In genomic region chr11:70038034-70038834, GRCh38 we compare ENCODE assay signal across 19 cellular contexts. TPM values are rescaled to one million over a fixed set of nuclear protein-coding genes. Genes with fewer than 3 reads are reported as not detected.
DNase-seq lines count a peak whose midpoint lies in the region; ATAC-seq and TF ChIP-seq lines count a peak whose summit lies in the region.
"Had no signal": no experiment of that assay in that cellular context is flagged by ENCODE, and none has a peak within 500 bp of the region (broad histone marks: within the 10 kb centered on the region; RNA-seq: fewer than 3 reads in every experiment).

No MANE protein-coding gene starts in this region.

- TF ChIP-seq CTCF in Caco-2 (IDR thresholded peaks at IDR 0.05; ENCODE audit: insufficient read depth in 1 of 2, low read depth in 1 of 2, low read length in 1 of 2, severe bottlenecking in 1 of 2, unreplicated experiment in 1 of 2) = no peak
- TF ChIP-seq CTCF in endothelial cell (IDR thresholded peaks at IDR 0.05; ENCODE audit: unreplicated experiment) = no peak
- no peak for TF ChIP-seq CTCF in PC-3 (conservative IDR thresholded peaks at IDR 0.05; ENCODE audit: low read depth, low read length)
- TF ChIP-seq CTCF in upper lobe of right lung (IDR thresholded peaks at IDR 0.05) = no peak

- H3K4me3 ChIP-seq in Caco-2 (ENCODE audit: low read depth, low read length) (no peak overlapping the region), PC-3 (ENCODE audit: low read length) (no peak overlapping the region), upper lobe of right lung (no peak overlapping the region)

- no peak overlapping the region for H3K27ac Mint-ChIP-seq in Caco-2 (ENCODE audit: unreplicated experiment)
- H3K27ac Mint-ChIP-seq in endothelial cell (ENCODE audit: unreplicated experiment) = no peak overlapping the region
- H3K27ac Mint-ChIP-seq: CD8-positive, alpha-beta T cell had no signal

- H3K36me3 Mint-ChIP-seq in Caco-2 (ENCODE audit: insufficient read depth, unreplicated experiment) (no peaks in the 10 kb centered on the region), endothelial cell (ENCODE audit: low read depth, unreplicated experiment) (peaks cover 18% of the 10 kb centered on the region)
- H3K36me3 Mint-ChIP-seq: CD8-positive, alpha-beta T cell had no signal

- intact Hi-C loops in Caco-2 (cut with micrococcal nuclease; ENCODE audit: unreplicated experiment) = no loop called here
- intact Hi-C loops in PC-3 (cut with micrococcal nuclease) = no loop called here
- intact Hi-C loops in upper lobe of right lung (cut with DNase I) = no loop called here

- H3K4me2 ChIP-seq in PC-3 (ENCODE audit: low read length) = no peak overlapping the region

- H4K20me1 ChIP-seq in PC-3 (ENCODE audit: low read length) = no peaks in the 10 kb centered on the region

- H3K4me1 Mint-ChIP-seq in Caco-2 (ENCODE audit: low read depth, unreplicated experiment) (no peaks in the 10 kb centered on the region), endothelial cell (ENCODE audit: unreplicated experiment) (peaks cover 9% of the 10 kb centered on the region)

- H3K9me3 Mint-ChIP-seq in Caco-2 (ENCODE audit: unreplicated experiment) (peaks cover 58% of the 10 kb centered on the region), endothelial cell (ENCODE audit: unreplicated experiment) (peaks cover 19% of the 10 kb centered on the region)

- H2AFZ ChIP-seq in PC-3 (ENCODE audit: low read length) = no peak overlapping the region

- no peaks in the 10 kb centered on the region for H3K36me3 ChIP-seq in Caco-2 (ENCODE audit: control insufficient read depth, insufficient read depth, low read length)
- H3K36me3 ChIP-seq in PC-3 (ENCODE audit: low read depth, low read length) = no peaks in the 10 kb centered on the region; the same call in 1 of the 2 replicates
- no peaks in the 10 kb centered on the region for H3K36me3 ChIP-seq in upper lobe of right lung
- H3K36me3 ChIP-seq: BE2C had no signal

- DNase-seq in Caco-2 = peak; percentile 23 to 31
- peak; percentile 36 for DNase-seq in SKM-1 treated with dmso at 0.1 percent for 144 hours (lab: John Stamatoyannopoulos, UW; ENCODE audit: unreplicated experiment)
- no peak for DNase-seq in endothelial cell (ENCODE audit: low spot score)
- DNase-seq in PC-3 = no peak
- DNase-seq in GM19240 (ENCODE audit: insufficient read length, low spot score) = no peak
- DNase-seq in upper lobe of right lung = no peak
- DNase-seq: ACHN; BE2C; DMS 273 treated with DMSO at 0.1 percent for 48 hours; HCEC 1CT; NCI-H1105; NCI-H187; NCI-H69; NK-92 treated with Interleukin-12 subunit alpha and Interleukin-12 subunit beta, amount 100 ng/mL, for 24 hours; SHP77 had no signal

- no peak overlapping the region for H3K27ac ChIP-seq in PC-3 (ENCODE audit: low read length)
- no peak overlapping the region for H3K27ac ChIP-seq in upper lobe of right lung

- TF ChIP-seq EP300 in Ishikawa (IDR thresholded peaks at IDR 0.05; ENCODE audit: borderline replicate concordance) = no peak

- no peak for TF ChIP-seq RAD21 in Ishikawa (IDR thresholded peaks at IDR 0.05; ENCODE audit: low read depth)

- H3K4me3 Mint-ChIP-seq in Caco-2 (ENCODE audit: unreplicated experiment) (no peak overlapping the region), endothelial cell (ENCODE audit: unreplicated experiment) (peak overlapping the region; percentile 2)
- H3K4me3 Mint-ChIP-seq: CD8-positive, alpha-beta T cell had no signal

- POLR2A ChIA-PET in Caco-2 (lab: Charles Lee) (no interaction called here), PC-3 (lab: Charles Lee; ENCODE audit: unreplicated experiment) (no interaction called here)

- BruUV-seq in Caco-2 (replicated peaks; lab: Mats Ljungman, UMichigan) (no TSS peak), PC-3 (replicated peaks; lab: Mats Ljungman, UMichigan) (no TSS peak)

- no peaks in the 10 kb centered on the region for H3K79me2 ChIP-seq in PC-3 (ENCODE audit: low read length)

- no peaks in the 10 kb centered on the region for H3F3A ChIP-seq in PC-3 (ENCODE audit: low read length, unreplicated experiment)

- no peaks in the 10 kb centered on the region for H3K4me1 ChIP-seq in Caco-2
- peaks cover 8% of the 10 kb centered on the region; the same call in 1 of the 2 replicates for H3K4me1 ChIP-seq in PC-3 (ENCODE audit: insufficient read depth, low read length)
- no peaks in the 10 kb centered on the region for H3K4me1 ChIP-seq in upper lobe of right lung
- H3K4me1 ChIP-seq: BE2C had no signal

- H3K9ac ChIP-seq in PC-3 (ENCODE audit: low read length) = no peak overlapping the region

- peaks cover 2% of the 10 kb centered on the region for H3K27me3 Mint-ChIP-seq in Caco-2 (ENCODE audit: insufficient read depth, unreplicated experiment)
- no peaks in the 10 kb centered on the region for H3K27me3 Mint-ChIP-seq in endothelial cell (ENCODE audit: unreplicated experiment)

- H3K9me3 ChIP-seq in Caco-2 (peaks cover 38% of the 10 kb centered on the region), PC-3 (ENCODE audit: low read length) (peaks cover 29% of the 10 kb centered on the region), upper lobe of right lung (peaks cover under 1% of the 10 kb centered on the region)
- H3K9me3 ChIP-seq: BE2C had no signal

- ATAC-seq in GM19455 (IDR thresholded peaks at IDR 0.05; ENCODE audit: unreplicated experiment) = no peak
- no peak for ATAC-seq in PC-3
- no peak for ATAC-seq in upper lobe of right lung
- ATAC-seq: CD8-positive, alpha-beta T cell; SK-N-SH treated with all-trans-retinoic acid at 6 μM for 48 hours had no signal

- H3K27me3 ChIP-seq in Caco-2 (replicated peaks; ENCODE audit: control insufficient read depth, insufficient read depth, low read length) (no peaks in the 10 kb centered on the region), PC-3 (ENCODE audit: low read length) (no peaks in the 10 kb centered on the region), upper lobe of right lung (no peaks in the 10 kb centered on the region)

- H3K9me2 ChIP-seq in PC-3 (replicated peaks; ENCODE audit: low read length) = no peaks in the 10 kb centered on the region

- CTCF ChIA-PET in Caco-2 (lab: Charles Lee) = interaction anchor here (0.5 to 0.7 kb wide), 2 partner anchors 67 to 151 kb away, joined by 3 to 8 read pairs; no protein-coding TSS in a partner anchor
- CTCF ChIA-PET in PC-3 (lab: Charles Lee) = no interaction called here

TF ChIP-seq in Ishikawa, 13 proteins besides CTCF, POLR2A, EP300 and RAD21:
- TF ChIP-seq CEBPB (IDR thresholded peaks at IDR 0.05) (0 out of 2 replicates have a peak, but pooled peaks have one; percentile 12), NFIC (IDR thresholded peaks at IDR 0.05) (no peak)

RNA-seq across cellular contexts. Expression of gene ANO1, which starts 39.9 kb away (rescaled TPM):
- total RNA-seq in Caco-2 (2022) (5.8 and 8.4 TPM in 2 replicates), endothelial cell (ENCODE audit: unreplicated experiment) (3.8 TPM), PC-3 (2014; rRNA removed) (184 and 244 TPM in 2 replicates), upper lobe of right lung (16.8 TPM)
- total RNA-seq: CD8-positive, alpha-beta T cell had no signal

Comparison
In these comparisons a context has a peak if more than half of its experiments do, and no peak if none do; other contexts are left out.
1. DNase-seq: peak in Caco-2 (2 of 2) and SKM-1 treated with dmso at 0.1 percent for 144 hours (single experiment); none in endothelial cell (single experiment), PC-3 (single experiment), GM19240 (single experiment) and upper lobe of right lung (single experiment).
2. RNA of gene ANO1, which starts 39.9 kb away (total RNA-seq): 184 to 244 TPM in PC-3; 16.8 TPM in upper lobe of right lung (single experiment), 5.8 to 8.4 TPM in Caco-2 and 3.8 TPM in endothelial cell (single experiment); every median in the first group is over 10 times any median in the second.